ENCODE assay signal across 1 cellular context in genomic region chr12:75666126-75666979, GRCh38.
TF ChIP-seq lines count a peak whose summit lies in the region.

No MANE protein-coding gene starts in this region.

TF ChIP-seq in HepG2, 621 proteins besides CTCF, POLR2A, EP300 and RAD21 (continued from another document and continues in another):
- TF ChIP-seq HMGXB3 (CRISPR knock-in tag; IDR thresholded peaks at IDR 0.05; ENCODE audit: borderline replicate concordance) (no peak; the same call in 1 of the 2 replicates), SMYD3 (CRISPR knock-in tag; IDR thresholded peaks at IDR 0.05) (no peak), KMT2B (CRISPR knock-in tag; IDR thresholded peaks at IDR 0.05) (no peak), CBX2 (IDR thresholded peaks at IDR 0.05; ENCODE audit: low read depth, low read length) (no peak), CBX2 (CRISPR knock-in tag; IDR thresholded peaks at IDR 0.05; ENCODE audit: low read depth) (no peak), RELA (CRISPR knock-in tag; IDR thresholded peaks at IDR 0.05) (no peak), TCF12 (IDR thresholded peaks at IDR 0.05) (no peak), TCF12 (CRISPR knock-in tag; IDR thresholded peaks at IDR 0.05) (peak; percentile 54; the same call in 1 of the 2 replicates), ZNF597 (CRISPR knock-in tag; IDR thresholded peaks at IDR 0.05) (no peak), SCMH1 (CRISPR knock-in tag; IDR thresholded peaks at IDR 0.05; ENCODE audit: borderline replicate concordance) (no peak), NR2F2 (IDR thresholded peaks at IDR 0.05; ENCODE audit: borderline replicate concordance, low read depth) (peak; percentile 98), ZSCAN22 (CRISPR knock-in tag; IDR thresholded peaks at IDR 0.05) (0 out of 2 replicates have a peak, but pooled peaks have one; percentile 73), CENPBD1 (CRISPR knock-in tag; IDR thresholded peaks at IDR 0.05; ENCODE audit: borderline replicate concordance, low read depth) (no peak), KDM3A (CRISPR knock-in tag; IDR thresholded peaks at IDR 0.05; ENCODE audit: low read depth) (0 out of 2 replicates have a peak, but pooled peaks have one; percentile 26), EHMT2 (IDR thresholded peaks at IDR 0.05; ENCODE audit: borderline replicate concordance, low read depth, low read length) (no peak), GLMP (CRISPR knock-in tag; IDR thresholded peaks at IDR 0.05; ENCODE audit: borderline replicate concordance) (no peak), GPN1 (CRISPR knock-in tag; IDR thresholded peaks at IDR 0.05; ENCODE audit: borderline replicate concordance) (no peak), ZNF33A (CRISPR knock-in tag; IDR thresholded peaks at IDR 0.05; ENCODE audit: borderline replicate concordance) (no peak), RFX5 (IDR thresholded peaks at IDR 0.05; ENCODE audit: low read depth, low read length) (no peak), SRY (CRISPR knock-in tag; IDR thresholded peaks at IDR 0.05) (no peak), ATF7-NPFF (CRISPR knock-in tag; IDR thresholded peaks at IDR 0.05; ENCODE audit: low read depth) (no peak), ZNF3 (CRISPR knock-in tag; IDR thresholded peaks at IDR 0.05) (no peak), ZBTB42 (CRISPR knock-in tag; IDR thresholded peaks at IDR 0.05) (no peak), JUNB (CRISPR knock-in tag; IDR thresholded peaks at IDR 0.05; ENCODE audit: borderline replicate concordance) (no peak), POLR2AphosphoS5 (IDR thresholded peaks at IDR 0.05; ENCODE audit: low read depth, low read length) (peak; percentile 48), POGK (CRISPR knock-in tag; conservative IDR thresholded peaks at IDR 0.05) (no peak), FOXJ3 (CRISPR knock-in tag; IDR thresholded peaks at IDR 0.05; ENCODE audit: borderline replicate concordance) (peak; percentile 91; the same call in 1 of the 2 replicates), PBX2 (CRISPR knock-in tag; IDR thresholded peaks at IDR 0.05) (no peak), ZNF709 (CRISPR knock-in tag; IDR thresholded peaks at IDR 0.05) (no peak), MTERF4 (CRISPR knock-in tag; IDR thresholded peaks at IDR 0.05) (no peak), ZBTB43 (CRISPR knock-in tag; conservative IDR thresholded peaks at IDR 0.05) (no peak), ASH2L (IDR thresholded peaks at IDR 0.05; ENCODE audit: insufficient read length, low read depth, low read length) (peak; percentile 93), ZNF713 (CRISPR knock-in tag; IDR thresholded peaks at IDR 0.05) (no peak), SRF (IDR thresholded peaks at IDR 0.05; ENCODE audit: low read depth, low read length) (no peak; the same call in 1 of the 2 replicates), SMC3 (IDR thresholded peaks at IDR 0.05; ENCODE audit: low read length) (peak; percentile 55), ARNT (IDR thresholded peaks at IDR 0.05) (no peak), ISX (CRISPR knock-in tag; conservative IDR thresholded peaks at IDR 0.05) (no peak), BCLAF1 (IDR thresholded peaks at IDR 0.05) (no peak), IKZF5 (CRISPR knock-in tag; IDR thresholded peaks at IDR 0.05) (0 out of 2 replicates have a peak, but pooled peaks have one; percentile 34), SSRP1 (CRISPR knock-in tag; IDR thresholded peaks at IDR 0.05) (no peak), PATZ1 (CRISPR knock-in tag; IDR thresholded peaks at IDR 0.05) (no peak), MEIS1 (CRISPR knock-in tag; IDR thresholded peaks at IDR 0.05; ENCODE audit: borderline replicate concordance) (0 out of 2 replicates have a peak, but pooled peaks have one; percentile 52), CBX1 (IDR thresholded peaks at IDR 0.05; ENCODE audit: low read depth) (no peak), ZNF605 (CRISPR knock-in tag; IDR thresholded peaks at IDR 0.05) (peak; percentile 64; the same call in 1 of the 2 replicates), CHCHD3 (CRISPR knock-in tag; IDR thresholded peaks at IDR 0.05) (no peak)
